In genomic region chr1:68142461-68142860, GRCh38 we compare ENCODE assay signal across 1 cellular context.
TF ChIP-seq lines count a peak whose summit lies in the region.

No MANE protein-coding gene starts in this region.

TF ChIP-seq in IMR-90, 13 proteins besides CTCF, POLR2A, EP300 and RAD21 (continued from another document):
- TF ChIP-seq FOS (IDR thresholded peaks at IDR 0.05; ENCODE audit: low read depth, low read length): no peak
- no peak for TF ChIP-seq USF2 (IDR thresholded peaks at IDR 0.05; ENCODE audit: low read depth, low read length)
- TF ChIP-seq CHD1 (IDR thresholded peaks at IDR 0.05; ENCODE audit: low read depth, low read length): no peak
